In genomic region chr12:124927325-124928094, GRCh38 we compare ENCODE assay signal across 1 cellular context.
TF ChIP-seq lines count a peak whose summit lies in the region.

No MANE protein-coding gene starts in this region.

TF ChIP-seq in HepG2, 621 proteins besides CTCF, POLR2A, EP300 and RAD21 (continued from another document and continues in another):
- TF ChIP-seq MXD3 (CRISPR knock-in tag; IDR thresholded peaks at IDR 0.05) (peak; percentile 49; the same call in 1 of the 2 replicates), SIX1 (CRISPR knock-in tag; IDR thresholded peaks at IDR 0.05; ENCODE audit: borderline replicate concordance) (0 out of 2 replicates have a peak, but pooled peaks have one; percentile 53), CBX1 (IDR thresholded peaks at IDR 0.05; ENCODE audit: low read depth) (no peak), HNRNPUL1 (IDR thresholded peaks at IDR 0.05; ENCODE audit: low read depth, low read length) (no peak), HDAC1 (CRISPR knock-in tag; IDR thresholded peaks at IDR 0.05) (peak; percentile 27; the same call in 1 of the 2 replicates), ZUFSP (CRISPR knock-in tag; IDR thresholded peaks at IDR 0.05; ENCODE audit: borderline replicate concordance) (no peak), ELF3 (CRISPR knock-in tag; IDR thresholded peaks at IDR 0.05) (peak; percentile 85), PRPF4 (IDR thresholded peaks at IDR 0.05; ENCODE audit: low read depth, low read length, poor library complexity, severe bottlenecking) (peak; percentile 71), ZFAT (CRISPR knock-in tag; conservative IDR thresholded peaks at IDR 0.05) (0 out of 2 replicates have a peak, but pooled peaks have one; percentile 39), ISX (CRISPR knock-in tag; conservative IDR thresholded peaks at IDR 0.05) (0 out of 2 replicates have a peak, but pooled peaks have one; percentile 40), IKZF4 (CRISPR knock-in tag; IDR thresholded peaks at IDR 0.05; ENCODE audit: borderline replicate concordance, low read depth, not compliant biosample characterization) (no peak), ZMYM2 (CRISPR knock-in tag; IDR thresholded peaks at IDR 0.05) (peak; percentile 23; the same call in 1 of the 2 replicates), THAP11 (CRISPR knock-in tag; IDR thresholded peaks at IDR 0.05) (peak; percentile 61), MEIS1 (CRISPR knock-in tag; IDR thresholded peaks at IDR 0.05; ENCODE audit: borderline replicate concordance) (no peak), KAT7 (CRISPR knock-in tag; IDR thresholded peaks at IDR 0.05; ENCODE audit: borderline replicate concordance) (peak; percentile 34; the same call in 1 of the 2 replicates), KLF9 (CRISPR knock-in tag; IDR thresholded peaks at IDR 0.05; ENCODE audit: low read depth) (0 out of 2 replicates have a peak, but pooled peaks have one; percentile 32), SRY (CRISPR knock-in tag; IDR thresholded peaks at IDR 0.05) (no peak), NAIF1 (CRISPR knock-in tag; IDR thresholded peaks at IDR 0.05; ENCODE audit: borderline replicate concordance) (peak; percentile 84; the same call in 1 of the 2 replicates), TBX2 (CRISPR knock-in tag; IDR thresholded peaks at IDR 0.05; ENCODE audit: borderline replicate concordance) (peak; percentile 66), MIER2 (CRISPR knock-in tag; IDR thresholded peaks at IDR 0.05) (no peak; the same call in 1 of the 2 replicates), MLLT10 (CRISPR knock-in tag; IDR thresholded peaks at IDR 0.05) (no peak), ZNF607 (CRISPR knock-in tag; IDR thresholded peaks at IDR 0.05; ENCODE audit: borderline replicate concordance) (no peak; the same call in 1 of the 2 replicates), ZNF776 (CRISPR knock-in tag; IDR thresholded peaks at IDR 0.05) (no peak), ZNF276 (CRISPR knock-in tag; IDR thresholded peaks at IDR 0.05; ENCODE audit: low read depth) (no peak; the same call in 1 of the 2 replicates), NR2C2 (CRISPR knock-in tag; IDR thresholded peaks at IDR 0.05; ENCODE audit: borderline replicate concordance) (peak; percentile 60; the same call in 1 of the 2 replicates), NFE2L2 (IDR thresholded peaks at IDR 0.05; ENCODE audit: low read length) (0 out of 2 replicates have a peak, but pooled peaks have one; percentile 21), ZNF331 (CRISPR knock-in tag; IDR thresholded peaks at IDR 0.05) (peak; percentile 62), YEATS2 (CRISPR knock-in tag; IDR thresholded peaks at IDR 0.05; ENCODE audit: borderline replicate concordance) (peak; percentile 34; the same call in 1 of the 2 replicates), SOX13 (IDR thresholded peaks at IDR 0.05) (0 out of 2 replicates have a peak, but pooled peaks have one; percentile 39), SOX13 (CRISPR knock-in tag; conservative IDR thresholded peaks at IDR 0.05 in 1 of 2, IDR thresholded peaks at IDR 0.05 in 1 of 2) (peak in 1 of 2 experiments; percentile 53; a peak in 1 of 4 replicates), MIXL1 (CRISPR knock-in tag; IDR thresholded peaks at IDR 0.05) (no peak; the same call in 1 of the 2 replicates), ZNF784 (CRISPR knock-in tag; IDR thresholded peaks at IDR 0.05; ENCODE audit: borderline replicate concordance) (no peak), GLMP (CRISPR knock-in tag; IDR thresholded peaks at IDR 0.05; ENCODE audit: borderline replicate concordance) (no peak), ZNF879 (CRISPR knock-in tag; IDR thresholded peaks at IDR 0.05) (0 out of 2 replicates have a peak, but pooled peaks have one; percentile 77), ZNF597 (CRISPR knock-in tag; IDR thresholded peaks at IDR 0.05) (no peak), ZNF235 (CRISPR knock-in tag; IDR thresholded peaks at IDR 0.05; ENCODE audit: borderline replicate concordance) (no peak), BRCA1 (CRISPR knock-in tag; IDR thresholded peaks at IDR 0.05) (no peak), ELF1 (CRISPR knock-in tag; IDR thresholded peaks at IDR 0.05) (peak; percentile 51; the same call in 1 of the 2 replicates), TMF1 (CRISPR knock-in tag; IDR thresholded peaks at IDR 0.05; ENCODE audit: low read depth) (0 out of 2 replicates have a peak, but pooled peaks have one; percentile 41), LCORL (IDR thresholded peaks at IDR 0.05) (no peak), LCORL (CRISPR knock-in tag; IDR thresholded peaks at IDR 0.05) (peak; percentile 9; the same call in 1 of the 2 replicates), RXRB (CRISPR knock-in tag; IDR thresholded peaks at IDR 0.05; ENCODE audit: borderline replicate concordance) (peak; percentile 69), ZNF205 (CRISPR knock-in tag; IDR thresholded peaks at IDR 0.05) (peak; percentile 67; the same call in 1 of the 2 replicates), HDAC6 (IDR thresholded peaks at IDR 0.05; ENCODE audit: low read depth, low read length) (no peak; the same call in 1 of the 2 replicates), ZNF839 (CRISPR knock-in tag; IDR thresholded peaks at IDR 0.05; ENCODE audit: borderline replicate concordance) (no peak), ZNF121 (CRISPR knock-in tag; IDR thresholded peaks at IDR 0.05) (peak; percentile 42; the same call in 1 of the 2 replicates), NFKB2 (CRISPR knock-in tag; IDR thresholded peaks at IDR 0.05; ENCODE audit: borderline replicate concordance) (peak; percentile 37; the same call in 1 of the 2 replicates), CHD4 (IDR thresholded peaks at IDR 0.05; ENCODE audit: borderline replicate concordance, low read length) (peak; percentile 12; the same call in 1 of the 2 replicates), E2F2 (CRISPR knock-in tag; IDR thresholded peaks at IDR 0.05; ENCODE audit: borderline replicate concordance) (0 out of 2 replicates have a peak, but pooled peaks have one; percentile 14), DBP (CRISPR knock-in tag; IDR thresholded peaks at IDR 0.05; ENCODE audit: not compliant biosample characterization) (no peak), NR1H2 (CRISPR knock-in tag; IDR thresholded peaks at IDR 0.05; ENCODE audit: borderline replicate concordance, low read depth) (no peak), ZNF430 (CRISPR knock-in tag; IDR thresholded peaks at IDR 0.05) (peak; percentile 75; the same call in 1 of the 2 replicates), ZHX1 (CRISPR knock-in tag; IDR thresholded peaks at IDR 0.05; ENCODE audit: low read depth) (peak; percentile 68; the same call in 1 of the 2 replicates), ZSCAN20 (CRISPR knock-in tag; IDR thresholded peaks at IDR 0.05; ENCODE audit: borderline replicate concordance) (no peak), FLYWCH1 (CRISPR knock-in tag; IDR thresholded peaks at IDR 0.05) (0 out of 2 replicates have a peak, but pooled peaks have one; percentile 23), MEIS2 (CRISPR knock-in tag; IDR thresholded peaks at IDR 0.05) (peak; percentile 58; the same call in 1 of the 2 replicates), KAT8 (CRISPR knock-in tag; IDR thresholded peaks at IDR 0.05) (peak; percentile 24; the same call in 1 of the 2 replicates), ZNF432 (CRISPR knock-in tag; IDR thresholded peaks at IDR 0.05; ENCODE audit: borderline replicate concordance) (no peak), ZNF12 (CRISPR knock-in tag; IDR thresholded peaks at IDR 0.05) (0 out of 2 replicates have a peak, but pooled peaks have one; percentile 45), SP140L (CRISPR knock-in tag; IDR thresholded peaks at IDR 0.05; ENCODE audit: borderline replicate concordance) (0 out of 2 replicates have a peak, but pooled peaks have one; percentile 74), ZNF605 (CRISPR knock-in tag; IDR thresholded peaks at IDR 0.05) (peak; percentile 57; the same call in 1 of the 2 replicates)
